15 cellular contexts compared by ENCODE assay signal in the genomic region with DNA sequence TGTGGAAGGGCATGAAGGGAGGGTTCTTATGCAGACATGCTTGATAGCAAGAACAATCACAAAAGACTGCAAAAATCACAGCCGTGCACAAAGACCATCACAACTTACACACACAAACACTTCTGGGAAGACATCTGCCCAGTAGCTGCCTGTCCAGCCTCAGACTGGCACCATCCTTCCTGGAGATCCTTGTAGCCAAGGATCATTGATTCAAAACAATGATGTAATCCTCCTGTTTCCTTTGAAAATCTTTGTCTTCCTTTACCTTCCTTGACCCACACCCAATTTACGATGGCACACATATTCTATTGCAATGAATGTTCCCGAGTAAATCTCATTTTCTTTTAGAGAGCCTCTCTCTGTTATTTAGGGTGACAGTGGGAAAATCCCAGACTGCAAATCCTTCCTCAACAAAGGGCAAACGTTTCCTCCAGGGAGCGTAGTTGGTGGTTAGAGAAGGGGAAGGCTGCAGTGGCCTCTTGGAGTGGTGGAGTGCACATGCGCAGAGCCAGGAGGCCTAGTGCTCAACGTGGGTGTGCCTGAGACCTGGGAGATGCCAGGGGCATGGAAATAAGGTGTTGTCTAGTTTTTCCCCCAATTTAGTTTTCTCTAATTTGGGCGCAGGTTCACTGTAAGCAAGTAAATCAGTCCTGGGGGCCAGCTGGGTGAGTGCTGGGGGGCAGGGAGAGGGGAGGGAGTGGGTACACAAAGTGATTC. TPM values are rescaled to one million over a fixed set of nuclear protein-coding genes. Genes with fewer than 3 reads are reported as not detected.
DNase-seq lines count a peak whose midpoint lies in the region; FAIRE-seq and TF ChIP-seq lines count a peak whose summit lies in the region.
"Had no signal": no experiment of that assay in that cellular context is flagged by ENCODE, and none has a peak within 500 bp of the region (broad histone marks: within the 10 kb centered on the region; RNA-seq: fewer than 3 reads in every experiment).

No MANE protein-coding gene starts in this region.

- no peaks in the 10 kb centered on the region for H3K27me3 ChIP-seq in PC-9 (ENCODE audit: insufficient read depth, low read depth)
- H3K27me3 ChIP-seq in colonic mucosa: no peaks in the 10 kb centered on the region
- H3K27me3 ChIP-seq: SJSA1 had no signal

- 0 out of 2 replicates have a peak overlapping the region, but pooled peaks have one; percentile 71 for H3K4me2 ChIP-seq in PC-9
- H3K4me2 ChIP-seq: smooth muscle cell had no signal

- peaks cover 17% of the 10 kb centered on the region for H3K9me3 Mint-ChIP-seq in progenitor cell of endocrine pancreas (ENCODE audit: low read depth)

- H3K9ac ChIP-seq in colonic mucosa (ENCODE audit: low read depth in 2 of 2, low read length in 2 of 2): no peak overlapping the region

- CTCF ChIA-PET in PC-9 (lab: Charles Lee): no interaction called here

- peaks cover 5% of the 10 kb centered on the region for H3K36me3 Mint-ChIP-seq in progenitor cell of endocrine pancreas (ENCODE audit: insufficient read depth)

- TF ChIP-seq POLR2A in H54 (IDR thresholded peaks at IDR 0.05; ENCODE audit: low read depth, low read length) (no peak), lower leg skin (IDR thresholded peaks at IDR 0.05) (no peak)

- WGBS in lower leg skin, 2 donors: 67 to 72% methylated on average over 8 of the region's 8 CpGs

- H3K4me1 ChIP-seq in PC-9 (replicated peaks; ENCODE audit: insufficient read depth) (peaks cover 48% of the 10 kb centered on the region), colonic mucosa (peaks cover 11% of the 10 kb centered on the region)

- FAIRE-seq in H54 (lab: Jason Lieb, UNC): peak; percentile 11
- FAIRE-seq: G401.6 had no signal

- no peak for DNase-seq in H54 (ENCODE audit: insufficient read length, low spot score)
- DNase-seq in PC-9: no peak
- DNase-seq in head of caudate nucleus: peak in 27 of 42 donors; percentile 17 to 81 (median 65)
- DNase-seq in progenitor cell of endocrine pancreas (ENCODE audit: low spot score, unreplicated experiment): no peak
- no peak for DNase-seq in colonic mucosa
- DNase-seq in lower leg skin (ENCODE audit: low spot score in 2 of 2): no peak
- DNase-seq in NCI-H1417 treated with DMSO at 0.1 percent for 48 hours (lab: John Stamatoyannopoulos, UW): no peak
- DNase-seq: activated effector memory CD4-positive, alpha-beta T cell treated with Interleukin-2 at 50 U/mL for 16 hours; effector CD8-positive, alpha-beta T cell; KBM-7; NCI-H1436 treated with DMSO at 0.1 percent for 48 hours; NCI-H2227 treated with DMSO at 0.1 percent for 48 hours had no signal

- H3K4me3 ChIP-seq in PC-9 (no peak overlapping the region), colonic mucosa (no peak overlapping the region), lower leg skin (ENCODE audit: low read depth, poor library complexity, severe bottlenecking) (no peak overlapping the region)
- H3K4me3 ChIP-seq: SJSA1, smooth muscle cell had no signal

- H3K27me3 Mint-ChIP-seq in progenitor cell of endocrine pancreas: peaks cover 10% of the 10 kb centered on the region

- H3K4me3 Mint-ChIP-seq in progenitor cell of endocrine pancreas (ENCODE audit: low read depth): peak overlapping the region; percentile 33

- H3K79me2 ChIP-seq in PC-9 (ENCODE audit: low read depth): peaks cover 16% of the 10 kb centered on the region

- H3K36me3 ChIP-seq in PC-9 (ENCODE audit: low read depth) (no peaks in the 10 kb centered on the region), colonic mucosa (no peaks in the 10 kb centered on the region)

- BruUV-seq in PC-9 (replicated peaks; lab: Mats Ljungman, UMichigan): no TSS peak

- H3K4me1 Mint-ChIP-seq in progenitor cell of endocrine pancreas (ENCODE audit: low read depth): peaks cover 11% of the 10 kb centered on the region

- TF ChIP-seq CTCF in PC-9 (conservative IDR thresholded peaks at IDR 0.05): no peak
- no peak for TF ChIP-seq CTCF in progenitor cell of endocrine pancreas (IDR thresholded peaks at IDR 0.05; ENCODE audit: unreplicated experiment)
- TF ChIP-seq CTCF in colonic mucosa (IDR thresholded peaks at IDR 0.05): no peak
- TF ChIP-seq CTCF in lower leg skin (IDR thresholded peaks at IDR 0.05): no peak

- H3K27ac Mint-ChIP-seq in progenitor cell of endocrine pancreas: peak overlapping the region; percentile 84

- H3F3A ChIP-seq in PC-9 (ENCODE audit: insufficient read depth, low read depth): peaks cover 21% of the 10 kb centered on the region

- H3K9me3 ChIP-seq in PC-9 (ENCODE audit: insufficient read depth, low read depth) (no peaks in the 10 kb centered on the region), colonic mucosa (no peaks in the 10 kb centered on the region)
- H3K9me3 ChIP-seq: SJSA1 had no signal

- H3K27ac ChIP-seq in PC-9 (no peak overlapping the region), colonic mucosa (no peak overlapping the region)
- H3K27ac ChIP-seq: SJSA1 had no signal

- H2AFZ ChIP-seq in PC-9: no peak overlapping the region

- POLR2A ChIA-PET in PC-9 (lab: Charles Lee; ENCODE audit: unreplicated experiment): no interaction called here

- H4K20me1 ChIP-seq in PC-9 (ENCODE audit: insufficient read depth): no peaks in the 10 kb centered on the region

- H3K9me2 ChIP-seq in PC-9 (ENCODE audit: insufficient read depth): no peaks in the 10 kb centered on the region

- intact Hi-C loops in PC-9 (cut with micrococcal nuclease; ENCODE audit: unreplicated experiment): loop anchor here (5.0 kb wide), 1 partner anchor 127 kb away; no protein-coding TSS in a partner anchor
- intact Hi-C loops in head of caudate nucleus (cut with DNase I): loop anchor here (5.0 to 10.0 kb wide), 2 partner anchors 72 to 230 kb away; partner anchors contain the start of gene STK32C
- intact Hi-C loops in colonic mucosa (cut with DNase I): loop anchor here (5.0 kb wide), 1 partner anchor 72 kb away; no protein-coding TSS in a partner anchor
- intact Hi-C loops in lower leg skin (cut with DNase I; ENCODE audit: low total_unique reads): no loop called here

RNA-seq across cellular contexts. Expression of gene INPP5A, which starts 3.1 kb away (rescaled TPM):
- 18.4 and 18.8 TPM in 2 replicates for total RNA-seq in PC-9 (2021)
- 30.0 and 30.6 TPM in 2 replicates for total RNA-seq in progenitor cell of endocrine pancreas
- total RNA-seq in colonic mucosa: 10 to 100 TPM; 29.9 to 41.5 TPM
- total RNA-seq in lower leg skin: 10 to 100 TPM; 31.2 to 51.8 (median 41.5) TPM

Comparison
In these comparisons a context has a peak if more than half of its experiments do, and no peak if none do; other contexts are left out.
1. DNase-seq: peak in head of caudate nucleus (27 of 42); none in H54 (single experiment), PC-9 (0 of 2), progenitor cell of endocrine pancreas (single experiment), colonic mucosa (single experiment), lower leg skin (0 of 2) and NCI-H1417 treated with DMSO at 0.1 percent for 48 hours (single experiment).